In the genomic region with DNA sequence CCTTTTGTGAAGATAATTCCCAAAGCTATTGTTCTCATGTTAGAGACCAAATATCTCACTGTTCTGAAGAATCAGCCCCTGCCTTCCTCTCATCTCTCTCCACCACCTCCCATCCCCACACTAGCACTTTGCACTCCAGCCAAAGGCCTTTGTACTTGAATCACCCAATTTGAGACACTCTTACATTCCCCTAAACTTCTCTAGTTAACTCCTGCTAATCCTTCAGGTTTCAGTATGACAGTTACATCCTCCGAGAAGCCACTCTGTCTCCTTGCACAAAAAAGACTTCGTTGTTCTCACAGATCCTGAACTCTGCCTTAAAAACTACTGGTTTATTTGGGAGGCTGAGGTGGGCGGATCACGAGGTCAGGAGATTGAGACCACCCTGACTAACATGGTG, we compare ENCODE assay signal across 22 cellular contexts.
"Had no signal": no experiment of that assay in that cellular context is flagged by ENCODE, and none has a peak within 500 bp of the region (broad histone marks: within the 10 kb centered on the region; RNA-seq: fewer than 3 reads in every experiment).

No MANE protein-coding gene starts in this region.

- DNase-seq: cortex of kidney; dorsolateral prefrontal cortex; effector CD8-positive, alpha-beta T cell; heart left ventricle; hippocampal formation; left colon; left ventricle myocardium superior; mesendoderm; naive B cell; nephron progenitor cell; psoas muscle; retina; right lobe of liver; stimulated activated CD4-positive, alpha-beta T cell treated with anti-CD3 and anti-CD28 coated beads, Interleukin-4, amount 100 ng/mL, for 1 hour; stimulated activated CD8-positive, alpha-beta memory T cell treated with anti-CD3 and anti-CD28 coated beads, Interleukin-4, amount 100 ng/mL, for 48 hours; testis; transverse colon had no signal

- ATAC-seq: heart left ventricle; left colon; left ventricle myocardium superior; psoas muscle; right lobe of liver; stimulated activated effector memory CD8-positive, alpha-beta T cell treated with anti-CD3 and anti-CD28 coated beads, Interleukin-12 subunit alpha, Interleukin-12 subunit beta, amount 100 ng/mL, for 72 hours had no signal

- H3K4me1 Mint-ChIP-seq: naive B cell had no signal

- H3K4me1 ChIP-seq: psoas muscle, right lobe of liver, testis had no signal

- FAIRE-seq: frontal cortex, urothelium cell line had no signal

- H3K27ac ChIP-seq: dorsolateral prefrontal cortex, heart left ventricle, psoas muscle, right lobe of liver, testis, transverse colon had no signal

- H3K4me3 ChIP-seq: dorsolateral prefrontal cortex, heart left ventricle, lung, psoas muscle, right lobe of liver, testis, transverse colon had no signal

- H3K27ac Mint-ChIP-seq: naive B cell; nephron progenitor cell; stimulated activated effector memory CD8-positive, alpha-beta T cell treated with anti-CD3 and anti-CD28 coated beads, Interleukin-12 subunit alpha, Interleukin-12 subunit beta, amount 100 ng/mL, for 72 hours; stimulated activated naive CD8-positive, alpha-beta T cell treated with anti-CD3 and anti-CD28 coated beads, Interleukin-15, Interleukin-2, amounts not matched to agents 100 ng/mL and 50 ng/mL, for 24 hours had no signal

- H3K4me3 Mint-ChIP-seq: nephron progenitor cell; stimulated activated effector memory CD8-positive, alpha-beta T cell treated with anti-CD3 and anti-CD28 coated beads, Interleukin-12 subunit alpha, Interleukin-12 subunit beta, amount 100 ng/mL, for 72 hours; stimulated activated naive CD8-positive, alpha-beta T cell treated with anti-CD3 and anti-CD28 coated beads, Interleukin-15, Interleukin-2, amounts not matched to agents 100 ng/mL and 50 ng/mL, for 24 hours had no signal

- H3K36me3 Mint-ChIP-seq: naive B cell; stimulated activated effector memory CD8-positive, alpha-beta T cell treated with anti-CD3 and anti-CD28 coated beads, Interleukin-12 subunit alpha, Interleukin-12 subunit beta, amount 100 ng/mL, for 72 hours had no signal

- H3K27me3 ChIP-seq: dorsolateral prefrontal cortex, heart left ventricle, right lobe of liver, testis, transverse colon had no signal

- H3K36me3 ChIP-seq: heart left ventricle, right lobe of liver, transverse colon had no signal

- H3K9me3 ChIP-seq: heart left ventricle, psoas muscle, right lobe of liver, testis, transverse colon had no signal
